Comparison of ENCODE assay signal across 1 cellular context in the genomic region with DNA sequence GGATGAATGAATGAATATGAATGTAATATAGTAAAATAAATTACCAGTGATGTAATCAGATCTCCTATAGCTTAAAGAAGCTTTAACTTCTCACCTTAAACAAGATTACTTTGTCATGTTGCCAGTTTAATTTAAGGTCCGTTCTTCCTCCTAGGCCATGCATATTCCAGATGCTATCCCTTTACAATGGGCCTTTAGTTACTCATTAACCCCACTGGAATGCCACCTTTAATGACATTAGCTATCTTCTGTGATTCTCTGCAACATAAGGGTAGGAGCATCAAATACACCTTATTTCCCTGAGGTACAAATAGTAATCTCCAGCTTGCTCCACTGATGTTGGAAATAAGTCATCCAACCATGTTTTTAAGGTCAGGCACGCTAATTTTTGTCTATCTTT.
TF ChIP-seq lines count a peak whose summit lies in the region.

No MANE protein-coding gene starts in this region.

TF ChIP-seq in HepG2, 621 proteins besides CTCF, POLR2A, EP300 and RAD21 (continued from another document):
- TF ChIP-seq HNF1A (IDR thresholded peaks at IDR 0.05; ENCODE audit: low read depth) (peak; percentile 91), HNF1A (CRISPR knock-in tag; IDR thresholded peaks at IDR 0.05; ENCODE audit: borderline replicate concordance) (peak; percentile 70; the same call in 1 of the 2 replicates), FLYWCH1 (CRISPR knock-in tag; IDR thresholded peaks at IDR 0.05) (no peak), SOX5 (CRISPR knock-in tag; IDR thresholded peaks at IDR 0.05; ENCODE audit: borderline replicate concordance) (peak; percentile 24; the same call in 1 of the 2 replicates), SOX13 (IDR thresholded peaks at IDR 0.05) (no peak), SOX13 (CRISPR knock-in tag; conservative IDR thresholded peaks at IDR 0.05 in 1 of 2, IDR thresholded peaks at IDR 0.05 in 1 of 2) (peak in 1 of 2 experiments; percentile 42; a peak in 1 of 4 replicates), TEAD3 (CRISPR knock-in tag; optimal IDR thresholded peaks at IDR 0.05; ENCODE audit: borderline replicate concordance) (peak; percentile 62), MBNL3 (CRISPR knock-in tag; conservative IDR thresholded peaks at IDR 0.05) (no peak)
